14 cellular contexts compared by ENCODE assay signal in genomic region chr20:37697314-37697713, GRCh38. TPM values are rescaled to one million over a fixed set of nuclear protein-coding genes. Genes with fewer than 3 reads are reported as not detected.
DNase-seq lines count a peak whose midpoint lies in the region; ATAC-seq and FAIRE-seq lines count a peak whose summit lies in the region.
"Had no signal": no experiment of that assay in that cellular context is flagged by ENCODE, and none has a peak within 500 bp of the region (broad histone marks: within the 10 kb centered on the region; RNA-seq: fewer than 3 reads in every experiment).

No MANE protein-coding gene starts in this region.

- FAIRE-seq in GM19239 (lab: Jason Lieb, UNC), result peak; percentile 72
- FAIRE-seq: A204.1 had no signal

- intact Hi-C loops in left colon (cut with DNase I, micrococcal nuclease), result no loop called here

- DNase-seq in Ammon's horn (ENCODE audit: low spot score) (peak; percentile 69), GM19239 (ENCODE audit: insufficient read length, low spot score) (peak; percentile 23), OCI-M1 (lab: John Stamatoyannopoulos, UW) (peak; percentile 79), NCI-H1417 (lab: John Stamatoyannopoulos, UW) (no peak), GF-D8 (lab: John Stamatoyannopoulos, UW) (no peak), left colon (no peak)
- DNase-seq: activated CD4-positive, alpha-beta T cell treated with anti-CD3 and anti-CD28 coated beads, Interleukin-2, amount 10 ng/mL, durations not matched to agents 24 days and 14 days; activated naive CD4-positive, alpha-beta T cell treated with anti-CD3 and anti-CD28 coated beads, Interleukin-2, amount 50 U/mL, for 16 hours; occipital lobe; SHP77 had no signal

- ATAC-seq in HG03066 (IDR thresholded peaks at IDR 0.05; ENCODE audit: low read depth, unreplicated experiment) (peak; percentile 50), HG02623 (IDR thresholded peaks at IDR 0.05; ENCODE audit: unreplicated experiment) (no peak), left colon (no peak)
- ATAC-seq: left lobe of liver had no signal

RNA-seq across cellular contexts. Expression of gene CTNNBL1, which starts 3.5 kb away (rescaled TPM):
- 10 to 100 TPM; 35.0 to 37.6 TPM for total RNA-seq in left colon

Comparison
In these comparisons a context has a peak if more than half of its experiments do, and no peak if none do; other contexts are left out.
1. DNase-seq: peak in Ammon's horn (single experiment), GM19239 (single experiment) and OCI-M1 (single experiment); none in NCI-H1417 (0 of 3), GF-D8 (single experiment) and left colon (0 of 2).